2 cellular contexts compared by ENCODE assay signal in genomic region chr15:29151111-29151857, GRCh38.
TF ChIP-seq lines count a peak whose summit lies in the region.

No MANE protein-coding gene starts in this region.

TF ChIP-seq in A549, 52 proteins besides CTCF, POLR2A, EP300 and RAD21:
- TF ChIP-seq MAFK (IDR thresholded peaks at IDR 0.05; ENCODE audit: partially characterized antibody), result peak; percentile 77
- no peak for TF ChIP-seq SMC3 (IDR thresholded peaks at IDR 0.05)
- TF ChIP-seq ZSCAN20 (CRISPR knock-in tag; IDR thresholded peaks at IDR 0.05), result no peak

TF ChIP-seq in IMR-90, 13 proteins besides CTCF, POLR2A, EP300 and RAD21:
- TF ChIP-seq MAFK (IDR thresholded peaks at IDR 0.05; ENCODE audit: low read depth, low read length), result peak; percentile 49
- TF ChIP-seq ELK1 (IDR thresholded peaks at IDR 0.05; ENCODE audit: borderline replicate concordance, low read depth, low read length), result no peak
